ENCODE assay signal across 7 cellular contexts in the genomic region with DNA sequence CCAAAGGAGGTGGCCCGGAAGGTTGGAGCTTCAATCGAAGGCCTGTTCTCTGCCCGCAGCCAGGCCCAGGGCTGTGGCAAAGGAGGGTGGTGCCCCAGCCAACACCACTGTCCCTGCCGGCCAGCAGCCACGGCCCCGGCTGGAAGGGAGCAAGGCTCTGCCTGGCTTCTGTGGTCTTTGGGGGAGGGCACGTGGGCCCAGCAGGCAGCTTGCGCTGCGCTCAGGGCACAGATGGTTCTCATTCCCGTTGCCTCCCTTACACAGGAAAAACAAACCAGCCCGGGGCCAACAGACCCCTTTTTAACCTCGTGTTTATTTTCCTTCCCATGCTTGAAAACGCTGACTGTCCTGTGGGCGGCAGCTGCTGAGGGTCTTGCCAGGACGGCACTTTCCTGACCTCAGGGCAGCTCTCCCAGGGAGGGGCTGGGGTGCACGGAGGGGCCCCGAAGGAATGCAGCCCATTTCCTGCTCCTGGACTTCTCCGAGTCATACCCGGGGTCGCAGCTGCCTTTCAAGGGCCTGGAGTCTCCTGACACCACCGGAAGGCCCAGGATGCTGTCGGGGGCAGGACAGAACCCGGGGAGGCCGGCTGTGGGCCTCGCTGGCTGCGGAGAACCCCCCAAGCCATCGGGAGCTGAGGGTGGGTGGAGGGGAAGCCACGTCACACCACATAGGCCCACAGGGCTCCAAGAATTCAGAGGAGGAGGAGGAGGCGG. TPM values are rescaled to one million over a fixed set of nuclear protein-coding genes. Genes with fewer than 3 reads are reported as not detected.
DNase-seq lines count a peak whose midpoint lies in the region; ATAC-seq, FAIRE-seq and TF ChIP-seq lines count a peak whose summit lies in the region.

No MANE protein-coding gene starts in this region.

- DNase-seq in brain microvascular endothelial cell (peak; percentile 34), kidney (peak; percentile 75), thoracic aorta (ENCODE audit: low spot score) (no peak), activated gamma-delta T cell (lab: John Stamatoyannopoulos, UW) (no peak), NCI-H2081 treated with DMSO at 0.1 percent for 48 hours (lab: John Stamatoyannopoulos, UW) (no peak)

- H3K9ac ChIP-seq in HUES48 (ENCODE audit: low read depth, low read length) (no peak overlapping the region), kidney (ENCODE audit: low read length in 2 of 2) (peak overlapping the region in 1 of 2 donors; percentile 12)

- no peak for FAIRE-seq in kidney (lab: Jason Lieb, UNC)

- TF ChIP-seq CTCF in brain microvascular endothelial cell (IDR thresholded peaks at IDR 0.05; ENCODE audit: low read depth, low read length, missing control alignments): no peak
- no peak for TF ChIP-seq CTCF in kidney (IDR thresholded peaks at IDR 0.05; ENCODE audit: borderline replicate concordance, extremely low read depth, insufficient read depth)
- no peak for TF ChIP-seq CTCF in thoracic aorta (IDR thresholded peaks at IDR 0.05)

- H3K27ac ChIP-seq in HUES48 (ENCODE audit: low read depth, low read length) (peak overlapping the region; percentile 50), brain microvascular endothelial cell (peak overlapping the region; percentile 68), kidney (ENCODE audit: low read depth in 2 of 2, low read length in 2 of 2) (peak overlapping the region; percentile 32 to 75), thoracic aorta (peak overlapping the region; percentile 67 to 73)

- no peaks in the 10 kb centered on the region for H3K27me3 ChIP-seq in HUES48 (ENCODE audit: control insufficient read depth, insufficient read depth, low read length)
- H3K27me3 ChIP-seq in brain microvascular endothelial cell (replicated peaks): no peaks in the 10 kb centered on the region
- no peaks in the 10 kb centered on the region for H3K27me3 ChIP-seq in thoracic aorta (replicated peaks; ENCODE audit: insufficient read depth)

- H3K4me1 ChIP-seq in HUES48 (ENCODE audit: control insufficient read depth, insufficient read depth, low read length): peaks cover 19% of the 10 kb centered on the region
- H3K4me1 ChIP-seq in kidney (ENCODE audit: control insufficient read depth in 1 of 2, insufficient read depth in 1 of 2, low read depth in 1 of 2, low read length in 2 of 2): peaks cover 0 to 13% of the 10 kb centered on the region in 2 donors
- H3K4me1 ChIP-seq in thoracic aorta (ENCODE audit: control insufficient read depth in 1 of 2, low read depth in 2 of 2): peaks cover 24 to 36% of the 10 kb centered on the region in 2 donors

- ATAC-seq in thoracic aorta (ENCODE audit: insufficient number of reproducible peaks, low FRiP score, low read depth): no peak
- no peak for ATAC-seq in HG03521 (IDR thresholded peaks at IDR 0.05; ENCODE audit: unreplicated experiment)

- intact Hi-C loops in kidney (cut with DNase I): no loop called here

- H3K36me3 ChIP-seq in HUES48 (ENCODE audit: control insufficient read depth, insufficient read depth, low read length) (no peaks in the 10 kb centered on the region), brain microvascular endothelial cell (replicated peaks) (no peaks in the 10 kb centered on the region), kidney (ENCODE audit: control insufficient read depth in 1 of 2, insufficient read depth in 2 of 2, low read length in 2 of 2) (no peaks in the 10 kb centered on the region), thoracic aorta (no peaks in the 10 kb centered on the region)

- no peak overlapping the region for H3K4me3 ChIP-seq in HUES48 (ENCODE audit: low read depth, low read length)
- no peak overlapping the region for H3K4me3 ChIP-seq in brain microvascular endothelial cell (ENCODE audit: low read depth, low read length)
- H3K4me3 ChIP-seq in kidney (ENCODE audit: low read length in 2 of 2): no peak overlapping the region
- H3K4me3 ChIP-seq in thoracic aorta: peak overlapping the region; percentile 68

- H3K9me3 ChIP-seq in HUES48 (ENCODE audit: control insufficient read depth, insufficient read depth, low read length) (no peaks in the 10 kb centered on the region), kidney (ENCODE audit: control insufficient read depth in 1 of 2, low read length in 2 of 2) (no peaks in the 10 kb centered on the region), thoracic aorta (no peaks in the 10 kb centered on the region)

- in situ Hi-C loops in brain microvascular endothelial cell (cut with HindIII; ENCODE audit: low pct_ligation_motif_present, low sequenced_read_pairs): no loop called here

RNA-seq across cellular contexts. Expression of a gene that starts 1.1 kb away (rescaled TPM):
- 11.6 TPM for total RNA-seq in kidney
- polyA plus RNA-seq in kidney (ENCODE audit: insufficient read depth, low read depth, low replicate concordance): 11.9 TPM
- 10 to 100 TPM; 29.2 to 33.6 TPM for total RNA-seq in thoracic aorta

RNA-seq across cellular contexts. Expression of a gene that starts 22.3 kb away (rescaled TPM):
- 2.3 TPM for total RNA-seq in kidney
- polyA plus RNA-seq in kidney (ENCODE audit: insufficient read depth, low read depth, low replicate concordance): 0.84 TPM
- not detected for total RNA-seq in thoracic aorta

RNA-seq across cellular contexts. Expression of a gene that starts 37.3 kb away (rescaled TPM):
- total RNA-seq in kidney (22.1 TPM), thoracic aorta (10 to 100 TPM; 39.4 to 41.3 TPM)
- polyA plus RNA-seq in kidney (ENCODE audit: insufficient read depth, low read depth, low replicate concordance): 30.4 TPM

RNA-seq across cellular contexts. Expression of a gene that starts 47.2 kb away (rescaled TPM):
- total RNA-seq in kidney: 7.0 TPM
- polyA plus RNA-seq in kidney (ENCODE audit: insufficient read depth, low read depth, low replicate concordance): 1.5 TPM
- total RNA-seq in thoracic aorta: 1 to 10 TPM; 1.4 to 6.6 TPM

Comparison
In these comparisons a context has a peak if more than half of its experiments do, and no peak if none do; other contexts are left out.
1. DNase-seq: peak in brain microvascular endothelial cell (single experiment) and kidney (single experiment); none in thoracic aorta (single experiment), activated gamma-delta T cell (single experiment) and NCI-H2081 treated with DMSO at 0.1 percent for 48 hours (single experiment).
2. Peak in every context shown above with its lines, with median percentiles within 50 percentile points of each other: H3K27ac ChIP-seq.